Comparison of ENCODE assay signal across 28 cellular contexts in genomic region chr9:4820172-4820571, GRCh38.
"Had no signal": no experiment of that assay in that cellular context is flagged by ENCODE, and none has a peak within 500 bp of the region (broad histone marks: within the 10 kb centered on the region; RNA-seq: fewer than 3 reads in every experiment).

No MANE protein-coding gene starts in this region.

- H3K27me3 ChIP-seq: Peyer's patch, SJCRH30 had no signal

- DNase-seq: activated B cell treated with CpG ODN at 0.5 μM for 24 hours; activated CD4-positive, alpha-beta T cell treated with anti-CD3 and anti-CD28 coated beads for 1 hour; activated CD4-positive, alpha-beta T cell treated with anti-CD3 and anti-CD28 coated beads, Interleukin-2, amount 10 ng/mL, durations not matched to agents 24 days and 14 days; activated CD4-positive, alpha-beta T cell treated with anti-CD3 and anti-CD28 coated beads, Interleukin-2, amount 50 U/mL, for 48 hours; activated CD8-positive, alpha-beta memory T cell treated with anti-CD3 and anti-CD28 coated beads, Interleukin-2, amount 10 ng/mL, durations not matched to agents 7 days and 5 days; activated effector memory CD4-positive, alpha-beta T cell treated with Interleukin-2 at 50 U/mL for 16 hours; activated naive CD4-positive, alpha-beta T cell; activated T-cell treated with anti-CD3 and anti-CD28 coated beads, Interleukin-2, amount 50 U/mL, for 24 hours; amygdala; KG1; NCI-H1092; NCI-H1417 treated with DMSO at 0.1 percent for 48 hours; NCI-H1694; NCI-H2029; NCI-H446; NCI-H524; Right ventricle myocardium superior; SJCRH30; SW 1271; T1000 had no signal

- H3K36me3 ChIP-seq: Peyer's patch, SJCRH30 had no signal

- H3K27ac ChIP-seq: Peyer's patch, RWPE1, SJCRH30 had no signal

- H3K27me3 Mint-ChIP-seq: activated B cell treated with CpG ODN at 0.5 μM for 24 hours; activated CD4-positive, alpha-beta T cell treated with anti-CD3 and anti-CD28 coated beads, Interleukin-2, amount 10 ng/mL, durations not matched to agents 24 days and 14 days; activated CD8-positive, alpha-beta memory T cell treated with anti-CD3 and anti-CD28 coated beads, Interleukin-2, amount 10 ng/mL, durations not matched to agents 7 days and 5 days; activated naive CD8-positive, alpha-beta T cell; activated T-cell treated with anti-CD3 and anti-CD28 coated beads, Interleukin-2, amount 50 U/mL, for 24 hours; central memory CD8-positive, alpha-beta T cell had no signal

- H3K27ac Mint-ChIP-seq: activated B cell treated with CpG ODN at 0.5 μM for 24 hours; activated CD4-positive, alpha-beta T cell treated with anti-CD3 and anti-CD28 coated beads, Interleukin-2, amount 10 ng/mL, durations not matched to agents 24 days and 14 days; activated CD8-positive, alpha-beta memory T cell treated with anti-CD3 and anti-CD28 coated beads, Interleukin-2, amount 10 ng/mL, durations not matched to agents 7 days and 5 days; activated naive CD8-positive, alpha-beta T cell; activated T-cell treated with anti-CD3 and anti-CD28 coated beads, Interleukin-2, amount 50 U/mL, for 24 hours; activated T-helper 1 cell treated with anti-CD3 and anti-CD28 coated beads, Interleukin-12 subunit alpha, Interleukin-12 subunit beta, Interleukin-2, Interleukin-4 antibody, amounts not matched to agents 30 ng/mL and 10 ng/mL and 1 ng/mL, durations not matched to agents 14 hours and 24 hours and 36 hours; brain; T-helper 1 cell treated with Interleukin-12 subunit alpha and Interleukin-12 subunit beta and Interleukin-4 antibody, amounts not matched to agents 30 μg/mL and 1 μg/mL, for 36 hours had no signal

- ATAC-seq: activated CD8-positive, alpha-beta memory T cell treated with anti-CD3 and anti-CD28 coated beads, Interleukin-2, amount 10 ng/mL, durations not matched to agents 7 days and 5 days; SK-N-SH treated with all-trans-retinoic acid at 6 μM for 48 hours had no signal

- H3K4me3 Mint-ChIP-seq: activated B cell treated with CpG ODN at 0.5 μM for 24 hours; activated CD4-positive, alpha-beta T cell treated with anti-CD3 and anti-CD28 coated beads, Interleukin-2, amount 10 ng/mL, durations not matched to agents 24 days and 14 days; activated CD8-positive, alpha-beta memory T cell treated with anti-CD3 and anti-CD28 coated beads, Interleukin-2, amount 10 ng/mL, durations not matched to agents 7 days and 5 days; activated naive CD8-positive, alpha-beta T cell; activated T-cell treated with anti-CD3 and anti-CD28 coated beads, Interleukin-2, amount 50 U/mL, for 24 hours; activated T-helper 1 cell treated with anti-CD3 and anti-CD28 coated beads, Interleukin-12 subunit alpha, Interleukin-12 subunit beta, Interleukin-2, Interleukin-4 antibody, amounts not matched to agents 30 ng/mL and 10 ng/mL and 1 ng/mL, durations not matched to agents 14 hours and 24 hours and 36 hours; brain; central memory CD8-positive, alpha-beta T cell; T-helper 1 cell treated with Interleukin-12 subunit alpha and Interleukin-12 subunit beta and Interleukin-4 antibody, amounts not matched to agents 30 μg/mL and 1 μg/mL, for 36 hours had no signal

- H3K9me3 ChIP-seq: Peyer's patch, SJCRH30 had no signal

- H3K4me1 ChIP-seq: Peyer's patch, SJCRH30 had no signal

- H3K9me3 Mint-ChIP-seq: activated B cell treated with CpG ODN at 0.5 μM for 24 hours; activated CD4-positive, alpha-beta T cell treated with anti-CD3 and anti-CD28 coated beads, Interleukin-2, amount 10 ng/mL, durations not matched to agents 24 days and 14 days; activated T-cell treated with anti-CD3 and anti-CD28 coated beads, Interleukin-2, amount 50 U/mL, for 24 hours; central memory CD8-positive, alpha-beta T cell had no signal

- H3K4me3 ChIP-seq: Peyer's patch, SJCRH30 had no signal
